8 cellular contexts compared by ENCODE assay signal in the genomic region with DNA sequence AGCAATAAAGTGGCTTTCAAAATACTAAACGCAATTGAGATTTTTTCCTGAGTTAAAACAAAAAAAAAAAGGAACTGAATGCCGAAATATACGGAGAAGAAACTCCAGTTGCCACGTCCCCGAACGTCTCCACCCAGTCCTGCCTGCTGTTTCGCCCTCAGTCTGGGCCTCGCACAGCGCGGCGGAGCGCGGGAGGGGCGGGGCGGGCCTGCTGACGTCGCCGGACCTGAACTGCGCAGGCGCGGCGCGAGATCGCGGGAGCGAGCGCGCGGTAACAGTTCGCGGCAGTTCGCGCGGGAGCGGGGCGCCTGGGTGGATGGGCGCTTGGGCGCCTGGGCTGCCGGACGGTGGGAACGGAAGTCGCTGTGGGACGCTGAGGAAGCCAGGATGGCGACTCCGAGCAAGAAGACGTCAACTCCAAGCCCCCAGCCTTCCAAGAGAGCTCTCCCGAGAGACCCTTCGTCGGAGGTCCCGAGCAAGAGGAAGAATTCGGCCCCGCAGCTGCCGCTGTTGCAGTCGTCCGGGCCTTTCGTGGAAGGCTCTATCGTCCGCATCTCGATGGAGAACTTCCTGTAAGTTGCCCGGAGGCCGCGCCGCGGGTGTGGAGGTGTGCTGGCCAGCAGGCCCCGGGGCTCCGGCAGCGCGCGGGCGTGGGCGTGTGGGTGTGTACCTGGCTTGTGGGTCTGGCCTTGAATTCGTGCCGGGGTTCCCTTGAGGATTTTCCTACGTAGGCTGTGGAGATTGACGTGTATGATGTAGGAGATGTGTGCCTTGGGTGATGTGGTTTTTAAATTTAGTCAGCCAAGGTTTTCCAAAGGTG. TPM values are rescaled to one million over a fixed set of nuclear protein-coding genes. Genes with fewer than 3 reads are reported as not detected.
DNase-seq lines count a peak whose midpoint lies in the region; ATAC-seq, FAIRE-seq and TF ChIP-seq lines count a peak whose summit lies in the region.

SMC5 (plus strand) TSS at position 287 of the 820 bp plus-strand sequence; CDS start at position 388, 101 bp downstream.

- peak; percentile 84 for ATAC-seq in HG02973 (IDR thresholded peaks at IDR 0.05; ENCODE audit: unreplicated experiment)
- ATAC-seq in psoas muscle, result peak; percentile 92 to 94 (median 94)

- FAIRE-seq in GM18507 (lab: Jason Lieb, UNC), result peak; percentile 94

- H3K4me3 ChIP-seq in right atrium auricular region, result peak within 1 kb of the TSS; percentile 76 to 84
- peak within 1 kb of the TSS; percentile 78 for H3K4me3 ChIP-seq in psoas muscle
- peak within 1 kb of the TSS; percentile 76 for H3K4me3 ChIP-seq in urinary bladder (ENCODE audit: low read depth, low read length)

- peak within 1 kb of the TSS; percentile 96 to 98 for H3K27ac ChIP-seq in right atrium auricular region
- peak within 1 kb of the TSS; percentile 98 for H3K27ac ChIP-seq in psoas muscle
- peak within 1 kb of the TSS; percentile 85 for H3K27ac ChIP-seq in urinary bladder (ENCODE audit: low read depth)

- intact Hi-C loops in T-helper 2 cell treated with Interferon-gamma antibody and Interleukin-4, amounts not matched to agents 100 ng/mL and 5 ng/mL, for 36 hours (cut with micrococcal nuclease), result loop anchor here (1.0 to 10.0 kb wide), 8 partner anchors 160 to 1652 kb away; partner anchors contain the start of genes ABHD17B, APBA1, C9orf85 and TJP2
- intact Hi-C loops in psoas muscle (cut with DNase I), result loop anchor here in 1 of 2 donors (10.0 kb wide), 1 partner anchor 494 kb away; the partner anchor contains the start of gene PTAR1

- peaks cover 0 to 61% of the 10 kb centered on the region in 2 donors for H3K4me1 ChIP-seq in right atrium auricular region
- H3K4me1 ChIP-seq in psoas muscle, result peaks cover 50% of the 10 kb centered on the region
- H3K4me1 ChIP-seq in urinary bladder (ENCODE audit: insufficient read depth), result peaks cover 7% of the 10 kb centered on the region

- TF ChIP-seq CTCF in right atrium auricular region (IDR thresholded peaks at IDR 0.05), result no peak
- TF ChIP-seq CTCF in psoas muscle (IDR thresholded peaks at IDR 0.05), result no peak

- H3K27me3 ChIP-seq in right atrium auricular region (no peaks in the 10 kb centered on the region), psoas muscle (ENCODE audit: insufficient read depth in 3 of 3, low read length in 2 of 3) (no peaks in the 10 kb centered on the region)

- peak; percentile 83 for DNase-seq in GM18507 (ENCODE audit: extremely low spot score, insufficient read length, low read depth)
- DNase-seq in NCI-H1930 (lab: John Stamatoyannopoulos, UW), result peak; percentile 63 to 87
- peak; percentile 26 to 91 (median 86) for DNase-seq in anterior cingulate cortex (lab: John Stamatoyannopoulos, UW)
- peak; percentile 90 for DNase-seq in right atrium auricular region (ENCODE audit: low spot score)
- DNase-seq in psoas muscle, result peak; percentile 92 to 95

- H3K9me3 ChIP-seq in right atrium auricular region (no peaks in the 10 kb centered on the region), psoas muscle (no peaks in the 10 kb centered on the region)

- H3K36me3 ChIP-seq in right atrium auricular region (no peaks in the 10 kb centered on the region), psoas muscle (ENCODE audit: insufficient read depth in 1 of 2, low read depth in 1 of 2) (no peaks in the 10 kb centered on the region), urinary bladder (ENCODE audit: insufficient read depth) (peaks cover 2% of the 10 kb centered on the region)

- 0% methylated on average over 64 to 75 of the region's 75 CpGs for WGBS in psoas muscle, 3 donors
- under 1% methylated on average over 75 of the region's 75 CpGs for WGBS in urinary bladder

RNA-seq across cellular contexts. Expression of gene SMC5, which starts in this region (rescaled TPM):
- 36.8 and 43.0 TPM in 2 replicates for total RNA-seq in T-helper 2 cell treated with Interferon-gamma antibody and Interleukin-4, amounts not matched to agents 100 ng/mL and 5 ng/mL, for 36 hours
- total RNA-seq in right atrium auricular region, result 10 to 100 TPM; 11.4 to 15.0 TPM
- 10 to 100 TPM; 18.1 to 21.0 (median 19.9) TPM for total RNA-seq in psoas muscle
- polyA plus RNA-seq in psoas muscle, result 10 to 100 TPM in 2 of 3 donors, 1 to 10 TPM in 1; 5.5 to 16.4 (median 11.4) TPM
- total RNA-seq in urinary bladder, result 146 TPM
- 14.5 TPM for polyA plus RNA-seq in urinary bladder

Comparison
In these comparisons a context has a peak if more than half of its experiments do, and no peak if none do; other contexts are left out.
1. Peak in every context shown above with its lines: DNase-seq, ATAC-seq, H3K4me3 ChIP-seq and H3K27ac ChIP-seq.